Comparison of ENCODE assay signal across 23 cellular contexts in the genomic region with DNA sequence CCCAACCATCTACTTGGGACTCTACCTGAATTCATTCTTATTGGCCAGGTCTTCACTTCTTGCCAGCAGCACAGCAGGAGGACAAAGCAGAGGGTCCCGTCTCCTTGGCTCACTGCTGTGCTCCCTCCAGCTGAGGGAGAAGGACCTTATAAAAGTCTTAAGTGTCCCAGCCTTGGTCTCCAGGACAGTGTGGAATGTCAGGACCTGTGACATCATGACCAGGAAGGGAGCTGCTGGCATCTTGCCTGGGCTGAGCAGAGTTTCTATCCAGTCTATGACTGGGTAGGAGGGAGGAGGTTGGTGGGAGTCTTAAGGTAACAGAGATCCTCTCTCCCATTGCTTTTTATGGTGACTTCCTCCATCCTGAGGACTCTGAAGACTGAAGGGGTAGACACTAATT. TPM values are rescaled to one million over a fixed set of nuclear protein-coding genes. Genes with fewer than 3 reads are reported as not detected.
DNase-seq lines count a peak whose midpoint lies in the region; ATAC-seq and TF ChIP-seq lines count a peak whose summit lies in the region.
"Had no signal": no experiment of that assay in that cellular context is flagged by ENCODE, and none has a peak within 500 bp of the region (broad histone marks: within the 10 kb centered on the region; RNA-seq: fewer than 3 reads in every experiment).

No MANE protein-coding gene starts in this region.

- H3K27ac ChIP-seq in upper lobe of right lung: no peak overlapping the region
- H3K27ac ChIP-seq: BLaER1 treated with 17β-estradiol and CSF1 and Interleukin-3, amounts not matched to agents 10 nM and 100 nM had no signal

- H3K4me1 Mint-ChIP-seq in stimulated activated effector memory CD8-positive, alpha-beta T cell treated with anti-CD3 and anti-CD28 coated beads, Interleukin-12 subunit alpha, Interleukin-12 subunit beta, amount 100 ng/mL, for 72 hours: peaks cover 6% of the 10 kb centered on the region
- H3K4me1 Mint-ChIP-seq: CD4-positive, alpha-beta memory T cell had no signal

- no peak overlapping the region for H3K4me3 ChIP-seq in BE2C (ENCODE audit: low read depth, low read length)
- H3K4me3 ChIP-seq in upper lobe of right lung: no peak overlapping the region
- H3K4me3 ChIP-seq: BLaER1 treated with 17β-estradiol and CSF1 and Interleukin-3, amounts not matched to agents 10 nM and 100 nM had no signal

- peaks cover 36% of the 10 kb centered on the region for H3K27me3 ChIP-seq in BE2C
- H3K27me3 ChIP-seq in upper lobe of right lung: no peaks in the 10 kb centered on the region
- H3K27me3 ChIP-seq: BLaER1 treated with 17β-estradiol and CSF1 and Interleukin-3, amounts not matched to agents 10 nM and 100 nM had no signal

- TF ChIP-seq CTCF in BE2C (IDR thresholded peaks at IDR 0.05; ENCODE audit: low read depth, low read length): no peak
- no peak for TF ChIP-seq CTCF in upper lobe of right lung (IDR thresholded peaks at IDR 0.05)

- H3K36me3 Mint-ChIP-seq in stimulated activated effector memory CD8-positive, alpha-beta T cell treated with anti-CD3 and anti-CD28 coated beads, Interleukin-12 subunit alpha, Interleukin-12 subunit beta, amount 100 ng/mL, for 72 hours: no peaks in the 10 kb centered on the region

- H3K9me3 Mint-ChIP-seq in stimulated activated effector memory CD8-positive, alpha-beta T cell treated with anti-CD3 and anti-CD28 coated beads, Interleukin-12 subunit alpha, Interleukin-12 subunit beta, amount 100 ng/mL, for 72 hours: peaks cover 3% of the 10 kb centered on the region

- peak; percentile 16 for ATAC-seq in stimulated activated effector memory CD8-positive, alpha-beta T cell treated with anti-CD3 and anti-CD28 coated beads, Interleukin-12 subunit alpha, Interleukin-12 subunit beta, amount 100 ng/mL, for 72 hours
- ATAC-seq in upper lobe of right lung: no peak
- ATAC-seq in HG03432 (IDR thresholded peaks at IDR 0.05; ENCODE audit: unreplicated experiment): no peak
- ATAC-seq: HepG2 had no signal

- intact Hi-C loops in upper lobe of right lung (cut with DNase I): no loop called here

- no peak overlapping the region for H3K4me3 Mint-ChIP-seq in stimulated activated effector memory CD8-positive, alpha-beta T cell treated with anti-CD3 and anti-CD28 coated beads, Interleukin-12 subunit alpha, Interleukin-12 subunit beta, amount 100 ng/mL, for 72 hours
- H3K4me3 Mint-ChIP-seq: CD4-positive, alpha-beta memory T cell had no signal

- H3K4me1 ChIP-seq in BE2C (no peaks in the 10 kb centered on the region), upper lobe of right lung (no peaks in the 10 kb centered on the region)

- H3K27ac Mint-ChIP-seq in stimulated activated effector memory CD8-positive, alpha-beta T cell treated with anti-CD3 and anti-CD28 coated beads, Interleukin-12 subunit alpha, Interleukin-12 subunit beta, amount 100 ng/mL, for 72 hours: no peak overlapping the region
- H3K27ac Mint-ChIP-seq: CD4-positive, alpha-beta memory T cell had no signal

- H3K9me3 ChIP-seq in BE2C: no peaks in the 10 kb centered on the region
- no peaks in the 10 kb centered on the region for H3K9me3 ChIP-seq in upper lobe of right lung
- H3K9me3 ChIP-seq: Caco-2, SK-N-SH had no signal

- no peaks in the 10 kb centered on the region for H3K36me3 ChIP-seq in BE2C
- H3K36me3 ChIP-seq in upper lobe of right lung: no peaks in the 10 kb centered on the region
- H3K36me3 ChIP-seq: BLaER1 treated with 17β-estradiol and CSF1 and Interleukin-3, amounts not matched to agents 10 nM and 100 nM had no signal

- DNase-seq in EL (peak; percentile 32), HT-29 (ENCODE audit: low spot score) (peak; percentile 76), dermis blood vessel endothelial cell (peak; percentile 8), BE2C (no peak), upper lobe of right lung (no peak)
- DNase-seq in stimulated activated effector memory CD8-positive, alpha-beta T cell treated with anti-CD3 and anti-CD28 coated beads, Interleukin-12 subunit alpha, Interleukin-12 subunit beta, amount 100 ng/mL, for 72 hours (ENCODE audit: low spot score in 2 of 2): no peak
- DNase-seq: ACHN; Caco-2; CD4-positive, alpha-beta memory T cell; DMS 273 treated with DMSO at 0.1 percent for 48 hours; GDM1; GOT3; HCEC 1CT; KBM-7; NCI-H1105; NCI-H2081 treated with DMSO at 0.1 percent for 48 hours; NCI-H2171 treated with DMSO at 0.1 percent for 48 hours; NCI-H524 treated with DMSO at 0.1 percent for 48 hours; SIG-M5; SK-N-SH had no signal

RNA-seq across cellular contexts. Expression of gene ANKRD10, which starts 56.6 kb away (rescaled TPM):
- total RNA-seq in HT-29 (2014; rRNA removed; shearing (Covaris generic)): 279 and 308 TPM in 2 replicates
- total RNA-seq in dermis blood vessel endothelial cell (52.6 and 92.2 TPM in 2 replicates), upper lobe of right lung (134 TPM)
- 118 TPM for polyA plus RNA-seq in BE2C (2012; ENCODE audit: insufficient read depth, insufficient read length, low read depth)

Comparison
In these comparisons a context has a peak if more than half of its experiments do, and no peak if none do; other contexts are left out.
1. DNase-seq: peak in EL (single experiment), HT-29 (single experiment) and dermis blood vessel endothelial cell (single experiment); none in stimulated activated effector memory CD8-positive, alpha-beta T cell treated with anti-CD3 and anti-CD28 coated beads, Interleukin-12 subunit alpha, Interleukin-12 subunit beta, amount 100 ng/mL, for 72 hours (0 of 2), BE2C (single experiment) and upper lobe of right lung (single experiment).